ENCODE assay signal across 8 cellular contexts in genomic region chr2:240991378-240992263, GRCh38. TPM values are rescaled to one million over a fixed set of nuclear protein-coding genes. Genes with fewer than 3 reads are reported as not detected.
A peak's percentile ranks its signal among the peaks of the same experiment; 100 is the strongest.
DNase-seq lines count a peak whose midpoint lies in the region; ATAC-seq and TF ChIP-seq lines count a peak whose summit lies in the region.

No MANE protein-coding gene starts in this region.

- no TSS peak for BruUV-seq in Calu3 (replicated peaks; lab: Mats Ljungman, UMichigan)
- BruUV-seq in mammary epithelial cell (replicated peaks; lab: Mats Ljungman, UMichigan) = no TSS peak

- peak overlapping the region; percentile 33 for H3K4me2 ChIP-seq in mammary epithelial cell (ENCODE audit: insufficient read depth, low read depth, low read length)

- peaks cover 6% of the 10 kb centered on the region for H3K36me3 Mint-ChIP-seq in Calu3 (ENCODE audit: insufficient read depth, unreplicated experiment)
- H3K36me3 Mint-ChIP-seq in activated T-cell treated with anti-CD3 and anti-CD28 coated beads, Interleukin-2, amount 50 U/mL, for 72 hours (ENCODE audit: insufficient read depth in 2 of 2) = no peaks in the 10 kb centered on the region

- peak; percentile 90 for DNase-seq in Calu3
- DNase-seq in NCI-H187 treated with DMSO at 0.1 percent for 48 hours (lab: John Stamatoyannopoulos, UW) = peak; percentile 23
- peak; percentile 86 for DNase-seq in mammary epithelial cell
- peak; percentile 65 for DNase-seq in left lobe of liver (ENCODE audit: low spot score)
- DNase-seq in transverse colon = peak; percentile 77
- DNase-seq in activated T-cell treated with anti-CD3 and anti-CD28 coated beads, Interleukin-2, amount 50 U/mL, for 72 hours = no peak

- 10% methylated on average over 20 of the region's 33 CpGs for WGBS in mammary epithelial cell (ENCODE audit: low coverage, missing lambda C conversion rate)
- WGBS in transverse colon (ENCODE audit: low coverage in 1 of 2), 2 donors = 61% methylated on average over 28 of the region's 33 CpGs; no CpG with 5 or more reads in 1 of the 2 donors

- peak overlapping the region; percentile 57 for H2AFZ ChIP-seq in mammary epithelial cell (ENCODE audit: low read depth, low read length)

- in situ Hi-C loops in mammary epithelial cell (cut with MboI; ENCODE audit: low sequenced_read_pairs in 2 of 2) = no loop called here
- in situ Hi-C loops in transverse colon (cut with MboI; ENCODE audit: low pct_ligation_motif_present in 1 of 4, low pct_unique_long_range_greater_than_20kb in 1 of 4, low sequenced_read_pairs in 3 of 4) = no loop called here

- H4K20me1 ChIP-seq in mammary epithelial cell (ENCODE audit: insufficient read depth, low read length) = no peaks in the 10 kb centered on the region

- H3K4me3 ChIP-seq in mammary epithelial cell (replicated peaks in 1 of 3; ENCODE audit: insufficient read depth in 1 of 3, low read depth in 2 of 3, low read length in 3 of 3) = no peak overlapping the region
- no peak overlapping the region for H3K4me3 ChIP-seq in transverse colon

- TF ChIP-seq EP300 in transverse colon (IDR thresholded peaks at IDR 0.05; ENCODE audit: low read depth) = peak; percentile 66

- no peak for TF ChIP-seq POLR2A in transverse colon (IDR thresholded peaks at IDR 0.05)

- H3K79me2 ChIP-seq in mammary epithelial cell (ENCODE audit: insufficient read depth, low read length) = no peaks in the 10 kb centered on the region

- no peak overlapping the region for H3K4me3 Mint-ChIP-seq in Calu3 (ENCODE audit: low read depth, unreplicated experiment)
- no peak overlapping the region for H3K4me3 Mint-ChIP-seq in activated T-cell treated with anti-CD3 and anti-CD28 coated beads, Interleukin-2, amount 50 U/mL, for 72 hours

- TF ChIP-seq CTCF in Calu3 (IDR thresholded peaks at IDR 0.05; ENCODE audit: unreplicated experiment) = no peak
- TF ChIP-seq CTCF in mammary epithelial cell (conservative IDR thresholded peaks at IDR 0.05 in 1 of 2, IDR thresholded peaks at IDR 0.05 in 1 of 2; ENCODE audit: extremely low read depth in 1 of 2, insufficient read depth in 1 of 2, low read depth in 1 of 2, low read length in 2 of 2) = no peak
- TF ChIP-seq CTCF in transverse colon (IDR thresholded peaks at IDR 0.05) = no peak

- peak; percentile 1 for ATAC-seq in left lobe of liver
- no peak for ATAC-seq in HG03571 (IDR thresholded peaks at IDR 0.05; ENCODE audit: unreplicated experiment)
- ATAC-seq in activated T-cell treated with anti-CD3 and anti-CD28 coated beads, Interleukin-2, amount 50 U/mL, for 72 hours (replicated peaks in 1 of 2) = no peak
- ATAC-seq in GM19023 (IDR thresholded peaks at IDR 0.05; ENCODE audit: unreplicated experiment) = no peak

- peaks cover 11% of the 10 kb centered on the region for H3K4me1 Mint-ChIP-seq in Calu3 (ENCODE audit: low read depth, unreplicated experiment)
- no peaks in the 10 kb centered on the region for H3K4me1 Mint-ChIP-seq in activated T-cell treated with anti-CD3 and anti-CD28 coated beads, Interleukin-2, amount 50 U/mL, for 72 hours (ENCODE audit: low read depth)

- H3K9ac ChIP-seq in mammary epithelial cell (ENCODE audit: insufficient read depth, low read length) = no peak overlapping the region

- no peaks in the 10 kb centered on the region for H3K27me3 Mint-ChIP-seq in Calu3 (ENCODE audit: unreplicated experiment)
- H3K27me3 Mint-ChIP-seq in activated T-cell treated with anti-CD3 and anti-CD28 coated beads, Interleukin-2, amount 50 U/mL, for 72 hours (ENCODE audit: low read depth) = no peaks in the 10 kb centered on the region

- H3K9me3 ChIP-seq in mammary epithelial cell (replicated peaks; ENCODE audit: insufficient read depth, low read length) (no peaks in the 10 kb centered on the region), transverse colon (no peaks in the 10 kb centered on the region)

- H3K27me3 ChIP-seq in mammary epithelial cell (ENCODE audit: insufficient read depth, low read length) (no peaks in the 10 kb centered on the region), transverse colon (no peaks in the 10 kb centered on the region)

- H3K36me3 ChIP-seq in mammary epithelial cell (ENCODE audit: insufficient read depth, low read length) = no peaks in the 10 kb centered on the region
- H3K36me3 ChIP-seq in transverse colon = no peaks in the 10 kb centered on the region

- CTCF ChIA-PET in Calu3 (lab: Charles Lee) (interaction anchor here (0.6 to 1.5 kb wide), 5 partner anchors 77 to 742 kb away, joined by 3 to 5 read pairs (median 3); partner anchors contain the start of genes MAB21L4 and PASK), mammary epithelial cell (lab: Charles Lee; ENCODE audit: low non-redundant PET) (interaction anchor here (0.7 kb wide), 1 partner anchor 87 kb away, joined by 4 read pairs; no protein-coding TSS in a partner anchor)

- H3K27ac Mint-ChIP-seq in Calu3 (ENCODE audit: unreplicated experiment) = peak overlapping the region; percentile 68
- H3K27ac Mint-ChIP-seq in activated T-cell treated with anti-CD3 and anti-CD28 coated beads, Interleukin-2, amount 50 U/mL, for 72 hours = no peak overlapping the region

- H3K4me1 ChIP-seq in mammary epithelial cell (ENCODE audit: insufficient read depth, low read length) (peaks cover 17% of the 10 kb centered on the region), transverse colon (peaks cover 8 to 39% (median 17%) of the 10 kb centered on the region in 4 donors)

- no peak overlapping the region for H3K27ac ChIP-seq in mammary epithelial cell (ENCODE audit: insufficient read depth, low read depth, low read length)
- H3K27ac ChIP-seq in transverse colon = peak overlapping the region; percentile 53 to 72 (median 64)

- intact Hi-C loops in Calu3 (cut with micrococcal nuclease; ENCODE audit: unreplicated experiment) (loop anchor here (2.0 to 10.0 kb wide), 2 partner anchors 77 to 141 kb away; no protein-coding TSS in a partner anchor), mammary epithelial cell (cut with micrococcal nuclease) (no loop called here), transverse colon (cut with DNase I; ENCODE audit: low total_unique reads) (no loop called here)

- H3K9me3 Mint-ChIP-seq in Calu3 (ENCODE audit: low read depth, unreplicated experiment) = no peaks in the 10 kb centered on the region
- no peaks in the 10 kb centered on the region for H3K9me3 Mint-ChIP-seq in activated T-cell treated with anti-CD3 and anti-CD28 coated beads, Interleukin-2, amount 50 U/mL, for 72 hours

- dilution Hi-C loops in mammary epithelial cell (cut with HindIII; ENCODE audit: low sequenced_read_pairs) = no loop called here

RNA-seq across cellular contexts. Expression of gene SNED1, which starts 6.8 kb away (rescaled TPM):
- 0.76 and 0.86 TPM in 2 replicates for total RNA-seq in Calu3 (2022)
- total RNA-seq in mammary epithelial cell = 1 to 10 TPM in 1 of 2 donors, under 1 TPM in 1; 0.64 to 3.7 TPM
- polyA plus RNA-seq in mammary epithelial cell = 0.46 TPM
- 0.83 TPM for polyA minus RNA-seq in mammary epithelial cell
- 34.9 TPM for total RNA-seq in left lobe of liver
- 10 to 100 TPM in 3 of 4 donors, 1 to 10 TPM in 1; 8.2 to 65.5 (median 30.0) TPM for total RNA-seq in transverse colon
- total RNA-seq in activated T-cell treated with anti-CD3 and anti-CD28 coated beads, Interleukin-2, amount 50 U/mL, for 72 hours = 1 to 10 TPM in 1 of 2 donors, under 1 TPM in 1; 0.36 to 4.1 TPM

Comparison
In these comparisons a context has a peak if more than half of its experiments do, and no peak if none do; other contexts are left out.
1. DNase-seq: peak in Calu3 (single experiment), NCI-H187 treated with DMSO at 0.1 percent for 48 hours (single experiment), mammary epithelial cell (single experiment), left lobe of liver (single experiment) and transverse colon (single experiment); none in activated T-cell treated with anti-CD3 and anti-CD28 coated beads, Interleukin-2, amount 50 U/mL, for 72 hours (0 of 2).